10 cellular contexts compared by ENCODE assay signal in genomic region chr4:2258091-2259035, GRCh38. TPM values are rescaled to one million over a fixed set of nuclear protein-coding genes. Genes with fewer than 3 reads are reported as not detected.
DNase-seq lines count a peak whose midpoint lies in the region; ATAC-seq and TF ChIP-seq lines count a peak whose summit lies in the region.
"Had no signal": no experiment of that assay in that cellular context is flagged by ENCODE, and none has a peak within 500 bp of the region (broad histone marks: within the 10 kb centered on the region; RNA-seq: fewer than 3 reads in every experiment).

No MANE protein-coding gene starts in this region.

- peaks cover 11% of the 10 kb centered on the region for H3K4me1 Mint-ChIP-seq in activated T-cell treated with anti-CD3 and anti-CD28 coated beads, Interleukin-2, amount 50 U/mL, for 24 hours (ENCODE audit: low read depth)
- peaks cover 12% of the 10 kb centered on the region for H3K4me1 Mint-ChIP-seq in endothelial cell (ENCODE audit: unreplicated experiment)
- no peaks in the 10 kb centered on the region for H3K4me1 Mint-ChIP-seq in natural killer cell treated with Interleukin-12 subunit alpha and Interleukin-12 subunit beta and Interleukin-15 and Interleukin-18, amount 100 ng/mL, for 72 hours (ENCODE audit: low read depth in 2 of 2)

- H3K36me3 ChIP-seq in transverse colon = peaks cover 0 to 5% (median 0%) of the 10 kb centered on the region in 4 donors

- peak; percentile 25 for DNase-seq in activated T-cell treated with anti-CD3 and anti-CD28 coated beads, Interleukin-2, amount 50 U/mL, for 24 hours
- DNase-seq in activated T-cell treated with anti-CD3 and anti-CD28 coated beads for 4 hours (no peak), endothelial cell (ENCODE audit: low spot score) (peak; percentile 2), transverse colon (peak; percentile 7), AG08396 (ENCODE audit: low spot score) (no peak)
- peak; percentile 57 for DNase-seq in natural killer cell treated with Interleukin-12 subunit alpha and Interleukin-12 subunit beta and Interleukin-15 and Interleukin-18, amount 100 ng/mL, for 72 hours (ENCODE audit: low spot score)
- DNase-seq: ACHN had no signal

- H3K36me3 Mint-ChIP-seq in activated T-cell treated with anti-CD3 and anti-CD28 coated beads, Interleukin-2, amount 50 U/mL, for 24 hours (ENCODE audit: low read depth) = peaks cover 7% of the 10 kb centered on the region
- H3K36me3 Mint-ChIP-seq in endothelial cell (ENCODE audit: low read depth, unreplicated experiment) = peaks cover 20% of the 10 kb centered on the region
- H3K36me3 Mint-ChIP-seq in natural killer cell treated with Interleukin-12 subunit alpha and Interleukin-12 subunit beta and Interleukin-15 and Interleukin-18, amount 100 ng/mL, for 72 hours = no peaks in the 10 kb centered on the region

- no peak for ATAC-seq in natural killer cell treated with Interleukin-12 subunit alpha and Interleukin-12 subunit beta and Interleukin-15 and Interleukin-18, amount 100 ng/mL, for 72 hours
- no peak for ATAC-seq in HG03342 (IDR thresholded peaks at IDR 0.05; ENCODE audit: unreplicated experiment)
- no peak for ATAC-seq in HG02981 (IDR thresholded peaks at IDR 0.05; ENCODE audit: unreplicated experiment)
- ATAC-seq: naive thymus-derived CD8-positive, alpha-beta T cell had no signal

- peak overlapping the region; percentile 69 to 97 (median 96) for H3K27ac ChIP-seq in transverse colon

- H3K27me3 Mint-ChIP-seq in activated T-cell treated with anti-CD3 and anti-CD28 coated beads, Interleukin-2, amount 50 U/mL, for 24 hours = no peaks in the 10 kb centered on the region
- H3K27me3 Mint-ChIP-seq in endothelial cell (ENCODE audit: unreplicated experiment) = peaks cover 13% of the 10 kb centered on the region
- H3K27me3 Mint-ChIP-seq in natural killer cell treated with Interleukin-12 subunit alpha and Interleukin-12 subunit beta and Interleukin-15 and Interleukin-18, amount 100 ng/mL, for 72 hours = no peaks in the 10 kb centered on the region
- H3K27me3 Mint-ChIP-seq: naive thymus-derived CD8-positive, alpha-beta T cell had no signal

- in situ Hi-C loops in transverse colon (cut with MboI; ENCODE audit: low pct_ligation_motif_present in 1 of 4, low pct_unique_long_range_greater_than_20kb in 1 of 4, low sequenced_read_pairs in 3 of 4) = no loop called here

- H3K9me3 ChIP-seq in transverse colon = no peaks in the 10 kb centered on the region

- no peaks in the 10 kb centered on the region for H3K27me3 ChIP-seq in transverse colon

- H3K4me3 ChIP-seq in transverse colon = no peak overlapping the region

- intact Hi-C loops in transverse colon (cut with DNase I; ENCODE audit: low total_unique reads) = no loop called here

- H3K9me3 Mint-ChIP-seq in activated T-cell treated with anti-CD3 and anti-CD28 coated beads, Interleukin-2, amount 50 U/mL, for 24 hours = no peaks in the 10 kb centered on the region
- H3K9me3 Mint-ChIP-seq in endothelial cell (ENCODE audit: unreplicated experiment) = no peaks in the 10 kb centered on the region
- H3K9me3 Mint-ChIP-seq in natural killer cell treated with Interleukin-12 subunit alpha and Interleukin-12 subunit beta and Interleukin-15 and Interleukin-18, amount 100 ng/mL, for 72 hours = no peaks in the 10 kb centered on the region
- H3K9me3 Mint-ChIP-seq: naive thymus-derived CD8-positive, alpha-beta T cell had no signal

- TF ChIP-seq CTCF in endothelial cell (IDR thresholded peaks at IDR 0.05; ENCODE audit: unreplicated experiment) = no peak
- no peak for TF ChIP-seq CTCF in transverse colon (IDR thresholded peaks at IDR 0.05)

- 86% methylated on average over 11 of the region's 18 CpGs; no CpG with 5 or more reads in 1 of the 2 donors for WGBS in transverse colon (ENCODE audit: low coverage in 1 of 2), 2 donors

- no peak for TF ChIP-seq EP300 in transverse colon (IDR thresholded peaks at IDR 0.05; ENCODE audit: low read depth)

- no peak overlapping the region for H3K4me3 Mint-ChIP-seq in activated T-cell treated with anti-CD3 and anti-CD28 coated beads, Interleukin-2, amount 50 U/mL, for 24 hours
- H3K4me3 Mint-ChIP-seq in endothelial cell (ENCODE audit: unreplicated experiment) = no peak overlapping the region
- no peak overlapping the region for H3K4me3 Mint-ChIP-seq in natural killer cell treated with Interleukin-12 subunit alpha and Interleukin-12 subunit beta and Interleukin-15 and Interleukin-18, amount 100 ng/mL, for 72 hours

- no peak overlapping the region for H3K27ac Mint-ChIP-seq in activated T-cell treated with anti-CD3 and anti-CD28 coated beads, Interleukin-2, amount 50 U/mL, for 24 hours
- no peak overlapping the region for H3K27ac Mint-ChIP-seq in endothelial cell (ENCODE audit: unreplicated experiment)
- H3K27ac Mint-ChIP-seq in natural killer cell treated with Interleukin-12 subunit alpha and Interleukin-12 subunit beta and Interleukin-15 and Interleukin-18, amount 100 ng/mL, for 72 hours = no peak overlapping the region

- H3K4me1 ChIP-seq in transverse colon = peaks cover 34 to 71% (median 64%) of the 10 kb centered on the region in 4 donors

- no peak for TF ChIP-seq POLR2A in transverse colon (IDR thresholded peaks at IDR 0.05)

RNA-seq across cellular contexts. Expression of gene MXD4, which starts 3.5 kb away (rescaled TPM):
- total RNA-seq in endothelial cell (ENCODE audit: unreplicated experiment) = 93.5 TPM
- total RNA-seq in natural killer cell treated with Interleukin-12 subunit alpha and Interleukin-12 subunit beta and Interleukin-15 and Interleukin-18, amount 100 ng/mL, for 72 hours = 10 to 100 TPM; 13.9 to 14.5 TPM
- 100 to 1,000 TPM in 1 of 4 donors, 10 to 100 TPM in 3; 48.1 to 101 (median 57.7) TPM for total RNA-seq in transverse colon

RNA-seq across cellular contexts. Expression of gene HAUS3, which starts 16.4 kb away (rescaled TPM):
- total RNA-seq in endothelial cell (ENCODE audit: unreplicated experiment) = 16.2 TPM
- 10 to 100 TPM; 17.6 to 30.0 TPM for total RNA-seq in natural killer cell treated with Interleukin-12 subunit alpha and Interleukin-12 subunit beta and Interleukin-15 and Interleukin-18, amount 100 ng/mL, for 72 hours
- 10 to 100 TPM in 3 of 4 donors, 1 to 10 TPM in 1; 2.0 to 18.0 (median 11.3) TPM for total RNA-seq in transverse colon

RNA-seq across cellular contexts. Expression of gene POLN, which starts 16.4 kb away (rescaled TPM):
- total RNA-seq in endothelial cell (ENCODE audit: unreplicated experiment) (2.5 TPM), transverse colon (1 to 10 TPM in 2 of 4 donors, under 1 TPM in 2; 0.27 to 2.6 (median 1.4) TPM)
- total RNA-seq in natural killer cell treated with Interleukin-12 subunit alpha and Interleukin-12 subunit beta and Interleukin-15 and Interleukin-18, amount 100 ng/mL, for 72 hours = 1 to 10 TPM; 3.8 to 6.1 TPM

Comparison
In these comparisons a context has a peak if more than half of its experiments do, and no peak if none do; other contexts are left out.
1. DNase-seq: peak in activated T-cell treated with anti-CD3 and anti-CD28 coated beads, Interleukin-2, amount 50 U/mL, for 24 hours (single experiment), endothelial cell (single experiment), natural killer cell treated with Interleukin-12 subunit alpha and Interleukin-12 subunit beta and Interleukin-15 and Interleukin-18, amount 100 ng/mL, for 72 hours (single experiment) and transverse colon (single experiment); none in activated T-cell treated with anti-CD3 and anti-CD28 coated beads for 4 hours (single experiment) and AG08396 (single experiment).